9 cellular contexts compared by ENCODE assay signal in the genomic region with DNA sequence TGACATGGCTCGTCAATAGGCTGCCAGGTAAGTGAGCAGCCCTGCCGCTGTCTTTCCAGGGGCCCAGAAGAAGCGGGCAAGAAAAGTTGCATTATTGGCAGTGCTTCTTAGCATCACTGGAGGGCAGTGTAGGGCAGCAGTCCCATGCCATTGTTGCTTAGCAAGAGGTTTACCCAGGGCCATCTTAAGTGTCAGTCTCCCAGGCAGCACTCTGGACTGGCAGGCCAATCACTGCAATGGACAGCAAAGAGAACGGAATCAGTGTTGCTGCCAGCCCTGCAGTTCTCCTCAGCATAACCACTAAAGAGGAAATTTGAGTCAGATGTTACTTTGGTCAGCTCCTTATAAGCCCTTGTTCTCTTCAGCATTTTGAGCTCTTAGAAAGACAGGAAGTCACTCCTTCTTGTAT. TPM values are rescaled to one million over a fixed set of nuclear protein-coding genes. Genes with fewer than 3 reads are reported as not detected.
DNase-seq lines count a peak whose midpoint lies in the region; ATAC-seq, FAIRE-seq and TF ChIP-seq lines count a peak whose summit lies in the region.
"Had no signal": no experiment of that assay in that cellular context is flagged by ENCODE, and none has a peak within 500 bp of the region (broad histone marks: within the 10 kb centered on the region; RNA-seq: fewer than 3 reads in every experiment).

No MANE protein-coding gene starts in this region.

- H3K4me2 ChIP-seq in smooth muscle cell = no peak overlapping the region

- H3K4me3 Mint-ChIP-seq in CD4-positive, alpha-beta T cell = no peak overlapping the region
- H3K4me3 Mint-ChIP-seq in WTC11 = no peak overlapping the region

- ATAC-seq in CD4-positive, alpha-beta T cell (ENCODE audit: poor library complexity) = peak; percentile 67
- peak; percentile 74 for ATAC-seq in WTC11
- ATAC-seq in GM21367 (IDR thresholded peaks at IDR 0.05; ENCODE audit: unreplicated experiment) = no peak
- ATAC-seq: gastrocnemius medialis had no signal

- H3K9me3 ChIP-seq in CD4-positive, alpha-beta T cell (ENCODE audit: control insufficient read depth, low read length) = no peaks in the 10 kb centered on the region
- no peaks in the 10 kb centered on the region for H3K9me3 ChIP-seq in cardiac muscle cell (ENCODE audit: low read depth)
- no peaks in the 10 kb centered on the region for H3K9me3 ChIP-seq in smooth muscle cell (replicated peaks; ENCODE audit: low read depth)
- H3K9me3 ChIP-seq: gastrocnemius medialis had no signal

- H3K4me1 Mint-ChIP-seq in CD4-positive, alpha-beta T cell (ENCODE audit: low read depth) = peaks cover 54% of the 10 kb centered on the region
- no peaks in the 10 kb centered on the region for H3K4me1 Mint-ChIP-seq in WTC11

- CTCF ChIA-PET in CD4-positive, alpha-beta T cell (lab: Charles Lee) = interaction anchor here (0.9 to 4.7 kb wide), 9 partner anchors 9 to 172 kb away, joined by 3 to 22 read pairs (median 3); partner anchors contain the start of gene ANKRD13D
- CTCF ChIA-PET in WTC11 (lab: Charles Lee) = interaction anchor here (0.7 to 2.0 kb wide), 4 partner anchors 9 to 172 kb away, joined by 4 to 7 read pairs (median 4); no protein-coding TSS in a partner anchor

- H3K79me2 ChIP-seq in smooth muscle cell (ENCODE audit: low read depth) = no peaks in the 10 kb centered on the region

- H3K36me3 ChIP-seq in cardiac muscle cell (peaks cover 74% of the 10 kb centered on the region), smooth muscle cell (ENCODE audit: low read depth) (peaks cover 23% of the 10 kb centered on the region)

- H4K20me1 ChIP-seq in smooth muscle cell (ENCODE audit: low read depth) = peaks cover 44% of the 10 kb centered on the region

- no peaks in the 10 kb centered on the region for H3K9me3 Mint-ChIP-seq in CD4-positive, alpha-beta T cell
- H3K9me3 Mint-ChIP-seq in WTC11 = no peaks in the 10 kb centered on the region

- FAIRE-seq in GM12891 (lab: Jason Lieb, UNC) = no peak

- H3K27me3 ChIP-seq in CD4-positive, alpha-beta T cell (ENCODE audit: control insufficient read depth, insufficient read depth, low read length) = no peaks in the 10 kb centered on the region
- H3K27me3 ChIP-seq in HL-60 (ENCODE audit: insufficient read depth, poor library complexity, severe bottlenecking) (no peaks in the 10 kb centered on the region), cardiac muscle cell (no peaks in the 10 kb centered on the region), smooth muscle cell (ENCODE audit: low read depth) (no peaks in the 10 kb centered on the region)
- H3K27me3 ChIP-seq: gastrocnemius medialis had no signal

- WGBS in smooth muscle cell (ENCODE audit: low lambda C conversion rate) = 85% methylated on average over 4 of the region's 4 CpGs

- no peak overlapping the region for H3K4me3 ChIP-seq in HL-60 (replicated peaks; ENCODE audit: insufficient read depth, low read length)
- H3K4me3 ChIP-seq in cardiac muscle cell = no peak overlapping the region
- H3K4me3 ChIP-seq in smooth muscle cell = no peak overlapping the region
- H3K4me3 ChIP-seq: gastrocnemius medialis had no signal

- DNase-seq in CD4-positive, alpha-beta T cell = peak in 1 of 10 experiments; percentile 28
- DNase-seq in HL-60 (ENCODE audit: low read depth in 1 of 2, low spot score in 1 of 2) (peak in 1 of 2 experiments; percentile 53), WTC11 (ENCODE audit: low spot score) (no peak), cardiac muscle cell (ENCODE audit: low read depth in 1 of 2, low spot score in 1 of 2) (peak; percentile 45 to 46), smooth muscle cell (lab: John Stamatoyannopoulos, UW; ENCODE audit: unreplicated experiment) (no peak), GM12891 (ENCODE audit: insufficient read length, low spot score) (no peak), DMS79 (lab: John Stamatoyannopoulos, UW) (no peak)

- H3K4me1 ChIP-seq in cardiac muscle cell (ENCODE audit: low read depth) (peaks cover 15% of the 10 kb centered on the region), smooth muscle cell (ENCODE audit: low read depth) (no peaks in the 10 kb centered on the region)

- H3K36me3 Mint-ChIP-seq in CD4-positive, alpha-beta T cell (ENCODE audit: low read depth) = peaks cover 94% of the 10 kb centered on the region
- peaks cover 86% of the 10 kb centered on the region for H3K36me3 Mint-ChIP-seq in WTC11

- intact Hi-C loops in CD4-positive, alpha-beta T cell (cut with DNase I, micrococcal nuclease) = no loop called here

- peaks cover 29% of the 10 kb centered on the region for H3F3A ChIP-seq in smooth muscle cell (ENCODE audit: low read depth)

- TF ChIP-seq CTCF in CD4-positive, alpha-beta T cell (IDR thresholded peaks at IDR 0.05) = peak; percentile 34
- peak; percentile 37 for TF ChIP-seq CTCF in HL-60 (IDR thresholded peaks at IDR 0.05; ENCODE audit: insufficient read depth, low read length)
- no peak for TF ChIP-seq CTCF in WTC11 (IDR thresholded peaks at IDR 0.05)
- peak; percentile 39 for TF ChIP-seq CTCF in cardiac muscle cell (IDR thresholded peaks at IDR 0.05; ENCODE audit: low read depth, low read length)
- TF ChIP-seq CTCF in smooth muscle cell (IDR thresholded peaks at IDR 0.05; ENCODE audit: borderline replicate concordance, insufficient read depth, poor library complexity, severe bottlenecking) = peak; percentile 22

- H3K9ac ChIP-seq in smooth muscle cell (ENCODE audit: low read depth) = no peak overlapping the region

- TF ChIP-seq POLR2A in GM12891 (IDR thresholded peaks at IDR 0.05; ENCODE audit: low read depth, low read length) = no peak; the same call in 1 of the 2 replicates

- H2AFZ ChIP-seq in smooth muscle cell (ENCODE audit: low read depth) = no peak overlapping the region

- H3K27me3 Mint-ChIP-seq in CD4-positive, alpha-beta T cell = no peaks in the 10 kb centered on the region
- H3K27me3 Mint-ChIP-seq in WTC11 (ENCODE audit: low read depth) = no peaks in the 10 kb centered on the region

- no peak overlapping the region for H3K27ac ChIP-seq in CD4-positive, alpha-beta T cell (ENCODE audit: low read depth, low read length)
- no peak overlapping the region for H3K27ac ChIP-seq in HL-60 (replicated peaks)
- no peak overlapping the region for H3K27ac ChIP-seq in cardiac muscle cell
- H3K27ac ChIP-seq in smooth muscle cell (ENCODE audit: low read depth) = peak overlapping the region; percentile 30

- POLR2A ChIA-PET in CD4-positive, alpha-beta T cell (lab: Charles Lee) = interaction anchor here (0.7 to 5.3 kb wide), 8 partner anchors 9 to 117 kb away, joined by 3 to 56 read pairs (median 4); partner anchors contain the start of gene ANKRD13D
- POLR2A ChIA-PET in WTC11 (lab: Charles Lee) = no interaction called here

- peak overlapping the region; percentile 57 for H3K27ac Mint-ChIP-seq in CD4-positive, alpha-beta T cell
- no peak overlapping the region for H3K27ac Mint-ChIP-seq in WTC11

TF ChIP-seq in WTC11, 78 proteins besides CTCF, POLR2A, EP300 and RAD21 (continues in another document):
- TF ChIP-seq HMGXB4 (CRISPR knock-in tag; IDR thresholded peaks at IDR 0.05) (no peak), NFATC4 (CRISPR knock-in tag; IDR thresholded peaks at IDR 0.05) (no peak), GRHL2 (CRISPR knock-in tag; IDR thresholded peaks at IDR 0.05; ENCODE audit: insufficient replicate concordance, severe bottlenecking) (no peak)

TF ChIP-seq in GM12891, 5 proteins besides CTCF, POLR2A, EP300 and RAD21:
- no peak for TF ChIP-seq POLR2AphosphoS5 (IDR thresholded peaks at IDR 0.05; ENCODE audit: low read depth, low read length)
- no peak for TF ChIP-seq TAF1 (IDR thresholded peaks at IDR 0.05; ENCODE audit: low read depth, low read length)
- TF ChIP-seq POU2F2 (IDR thresholded peaks at IDR 0.05; ENCODE audit: low read depth, low read length) = no peak
- TF ChIP-seq PAX5 (IDR thresholded peaks at IDR 0.05; ENCODE audit: insufficient read depth, low read length, severe bottlenecking) = no peak
- TF ChIP-seq SPI1 (IDR thresholded peaks at IDR 0.05; ENCODE audit: low read depth, low read length) = no peak

RNA-seq across cellular contexts. Expression of gene GRK2, which starts 13.4 kb away (rescaled TPM):
- total RNA-seq in CD4-positive, alpha-beta T cell = 100 to 1,000 TPM; 309 to 325 TPM
- total RNA-seq in WTC11 (2021) (59.4 to 68.1 TPM (median 61.4 TPM) in 3 replicates), cardiac muscle cell (49.1 and 72.1 TPM in 2 replicates), smooth muscle cell (18.5 and 22.2 TPM in 2 replicates)
- polyA plus RNA-seq in cardiac muscle cell (62.9 and 85.1 TPM in 2 replicates), smooth muscle cell (38.9 and 42.5 TPM in 2 replicates)
- 101 TPM for polyA plus RNA-seq in GM12891 (2012; ENCODE audit: low read depth, missing spikeins)

RNA-seq across cellular contexts. Expression of gene ANKRD13D, which starts 36.3 kb away (rescaled TPM):
- total RNA-seq in CD4-positive, alpha-beta T cell = 100 to 1,000 TPM; 160 to 161 TPM
- total RNA-seq in WTC11 (2021) (36.8 to 55.5 TPM (median 42.4 TPM) in 3 replicates), cardiac muscle cell (50.7 and 53.5 TPM in 2 replicates), smooth muscle cell (29.3 and 34.7 TPM in 2 replicates)
- polyA plus RNA-seq in cardiac muscle cell (39.4 and 47.6 TPM in 2 replicates), smooth muscle cell (52.0 and 63.2 TPM in 2 replicates)
- polyA plus RNA-seq in GM12891 (2012; ENCODE audit: low read depth, missing spikeins) = 18.9 TPM

RNA-seq across cellular contexts. Expression of gene SSH3, which starts 50.5 kb away (rescaled TPM):
- 1 to 10 TPM; 8.5 to 8.8 TPM for total RNA-seq in CD4-positive, alpha-beta T cell
- 34.8 to 43.4 TPM (median 42.3 TPM) in 3 replicates for total RNA-seq in WTC11 (2021)
- 18.7 and 39.9 TPM in 2 replicates for total RNA-seq in cardiac muscle cell
- 26.7 and 28.0 TPM in 2 replicates for polyA plus RNA-seq in cardiac muscle cell
- total RNA-seq in smooth muscle cell = 14.9 and 23.9 TPM in 2 replicates
- polyA plus RNA-seq in smooth muscle cell = 29.3 and 47.5 TPM in 2 replicates
- polyA plus RNA-seq in GM12891 (2012; ENCODE audit: low read depth, missing spikeins) = 1.3 TPM

Comparison
In these comparisons a context has a peak if more than half of its experiments do, and no peak if none do; other contexts are left out.
1. DNase-seq: peak in cardiac muscle cell (2 of 2); none in WTC11 (single experiment), smooth muscle cell (single experiment), GM12891 (single experiment) and DMS79 (single experiment).